Comparison of ENCODE assay signal across 17 cellular contexts in genomic region chr10:100636848-100637553, GRCh38.
"Had no signal": no experiment of that assay in that cellular context is flagged by ENCODE, and none has a peak within 500 bp of the region (broad histone marks: within the 10 kb centered on the region; RNA-seq: fewer than 3 reads in every experiment).

No MANE protein-coding gene starts in this region.

- H3K36me3 Mint-ChIP-seq: activated naive CD8-positive, alpha-beta T cell treated with anti-CD3 and anti-CD28 coated beads for 36 hours; immature natural killer cell had no signal

- H3K9me3 ChIP-seq: right atrium auricular region, transverse colon had no signal

- H3K9me3 Mint-ChIP-seq: activated naive CD8-positive, alpha-beta T cell treated with anti-CD3 and anti-CD28 coated beads for 36 hours; activated T-helper 17 cell treated with anti-CD3 and anti-CD28 coated beads, Interleukin-2, amount 50 U/mL, for 72 hours; immature natural killer cell; neural crest cell; stimulated activated naive CD8-positive, alpha-beta T cell treated with anti-CD3 and anti-CD28 coated beads, Interleukin-15, Interleukin-2, amounts not matched to agents 100 ng/mL and 50 ng/mL, for 24 hours had no signal

- H3K4me3 Mint-ChIP-seq: activated naive CD8-positive, alpha-beta T cell treated with anti-CD3 and anti-CD28 coated beads for 36 hours; activated T-helper 17 cell treated with anti-CD3 and anti-CD28 coated beads, Interleukin-2, amount 50 U/mL, for 72 hours; immature natural killer cell; neural crest cell; stimulated activated naive CD8-positive, alpha-beta T cell treated with anti-CD3 and anti-CD28 coated beads, Interleukin-15, Interleukin-2, amounts not matched to agents 100 ng/mL and 50 ng/mL, for 24 hours had no signal

- DNase-seq: activated CD4-positive, alpha-beta T cell treated with anti-CD3 and anti-CD28 coated beads for 1 hour; activated naive CD4-positive, alpha-beta T cell; activated naive CD8-positive, alpha-beta T cell treated with anti-CD3 and anti-CD28 coated beads for 36 hours; amniotic stem cell; effector CD4-positive, alpha-beta T cell; immature natural killer cell; kidney glomerular epithelial cell; left ventricle myocardium superior; naive B cell; T-helper 9 cell; transverse colon had no signal

- ATAC-seq: activated T-helper 17 cell treated with anti-CD3 and anti-CD28 coated beads, Interleukin-2, amount 50 U/mL, for 72 hours; left ventricle myocardium superior had no signal

- H3K27ac ChIP-seq: right atrium auricular region, transverse colon, VCaP had no signal

- H3K4me3 ChIP-seq: right atrium auricular region, transverse colon had no signal

- H3K4me1 Mint-ChIP-seq: immature natural killer cell had no signal

- H3K36me3 ChIP-seq: right atrium auricular region, transverse colon had no signal

- H3K4me1 ChIP-seq: right atrium auricular region, transverse colon had no signal

- H3K27ac Mint-ChIP-seq: activated naive CD8-positive, alpha-beta T cell treated with anti-CD3 and anti-CD28 coated beads for 36 hours; activated T-helper 17 cell treated with anti-CD3 and anti-CD28 coated beads, Interleukin-2, amount 50 U/mL, for 72 hours; immature natural killer cell; naive B cell; progenitor cell of endocrine pancreas; stimulated activated naive CD8-positive, alpha-beta T cell treated with anti-CD3 and anti-CD28 coated beads, Interleukin-15, Interleukin-2, amounts not matched to agents 100 ng/mL and 50 ng/mL, for 24 hours had no signal
